ENCODE assay signal across 30 cellular contexts in the genomic region with DNA sequence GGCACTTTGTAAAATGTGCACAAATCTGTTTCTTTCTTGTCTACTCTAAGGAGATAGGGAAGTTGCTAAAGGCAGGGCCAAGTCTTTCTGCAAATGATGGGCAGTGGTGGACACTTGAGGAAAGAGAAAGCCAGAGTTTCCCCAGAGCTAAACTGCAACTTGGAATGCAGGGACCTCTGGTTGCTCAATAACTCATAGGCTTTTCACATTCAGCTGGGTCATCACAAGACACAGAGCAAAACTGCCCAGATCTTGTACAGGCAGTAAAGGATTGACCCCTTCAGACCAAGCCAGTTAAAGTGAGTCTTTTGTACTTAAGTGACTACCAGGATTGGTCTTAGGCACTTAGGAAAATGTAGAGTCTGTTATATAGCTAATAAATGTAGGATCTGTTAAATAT. TPM values are rescaled to one million over a fixed set of nuclear protein-coding genes. Genes with fewer than 3 reads are reported as not detected.
DNase-seq lines count a peak whose midpoint lies in the region; ATAC-seq, FAIRE-seq and TF ChIP-seq lines count a peak whose summit lies in the region.
"Had no signal": no experiment of that assay in that cellular context is flagged by ENCODE, and none has a peak within 500 bp of the region (broad histone marks: within the 10 kb centered on the region; RNA-seq: fewer than 3 reads in every experiment).

No MANE protein-coding gene starts in this region.

- no peak for TF ChIP-seq POLR2A in GM12892 (IDR thresholded peaks at IDR 0.05; ENCODE audit: low read depth, low read length)

- ATAC-seq in GM21619 (IDR thresholded peaks at IDR 0.05; ENCODE audit: unreplicated experiment): no peak
- ATAC-seq: activated T-cell treated with anti-CD3 and anti-CD28 coated beads, Interleukin-2, amount 50 U/mL, for 4 hours; Panc1 had no signal

- DNase-seq in ELF-1 (ENCODE audit: low read depth, low spot score): peak; percentile 8
- peak; percentile 23 to 50 for DNase-seq in cardiac fibroblast (ENCODE audit: low read depth in 2 of 2)
- no peak for DNase-seq in kidney
- DNase-seq in skeletal muscle cell (ENCODE audit: low read depth): peak; percentile 18
- no peak for DNase-seq in SHP77 treated with DMSO at 0.1 percent for 48 hours (lab: John Stamatoyannopoulos, UW)
- DNase-seq in GM12892 (ENCODE audit: insufficient read length): no peak
- DNase-seq in activated CD4-positive, alpha-beta memory T cell treated with anti-CD3 and anti-CD28 coated beads, Interleukin-2, amount 10 ng/mL, durations not matched to agents 7 days and 5 days: no peak
- DNase-seq: ACHN; activated CD8-positive, alpha-beta memory T cell treated with anti-CD3 and anti-CD28 coated beads for 24 hours; activated naive CD4-positive, alpha-beta T cell treated with Interleukin-2 at 50 U/mL for 16 hours; activated T-cell treated with anti-CD3 and anti-CD28 coated beads, Interleukin-2, amount 50 U/mL, for 4 hours; amygdala; caudate nucleus; dermis blood vessel endothelial cell; foreskin melanocyte; GF-D8; NCI-H1048; NCI-H2029 treated with DMSO at 0.1 percent for 48 hours; NCI-H524 treated with DMSO at 0.1 percent for 48 hours; retina; SJCRH30; stomach; transverse colon had no signal

- no peak overlapping the region for H3K9ac ChIP-seq in kidney (ENCODE audit: low read length in 2 of 2)

- H3K4me1 ChIP-seq in kidney (ENCODE audit: control insufficient read depth in 1 of 2, insufficient read depth in 1 of 2, low read depth in 1 of 2, low read length in 2 of 2): peaks cover 0 to 7% of the 10 kb centered on the region in 2 donors
- H3K4me1 ChIP-seq: stomach, transverse colon had no signal

- H3K4me3 ChIP-seq in cardiac fibroblast (replicated peaks in 1 of 2; ENCODE audit: low read depth in 2 of 2, low read length in 2 of 2) (no peak overlapping the region), kidney (ENCODE audit: low read length in 2 of 2) (no peak overlapping the region), skeletal muscle cell (ENCODE audit: low read depth, low read length) (no peak overlapping the region)
- H3K4me3 ChIP-seq: SJCRH30, stomach, transverse colon had no signal

- H3K4me3 Mint-ChIP-seq in activated CD4-positive, alpha-beta memory T cell treated with anti-CD3 and anti-CD28 coated beads, Interleukin-2, amount 10 ng/mL, durations not matched to agents 7 days and 5 days: no peak overlapping the region
- H3K4me3 Mint-ChIP-seq: activated T-cell treated with anti-CD3 and anti-CD28 coated beads, Interleukin-2, amount 50 U/mL, for 4 hours; CD14-positive monocyte; memory B cell had no signal

- peaks cover 17% of the 10 kb centered on the region for H3K27me3 Mint-ChIP-seq in activated CD4-positive, alpha-beta memory T cell treated with anti-CD3 and anti-CD28 coated beads, Interleukin-2, amount 10 ng/mL, durations not matched to agents 7 days and 5 days
- H3K27me3 Mint-ChIP-seq: memory B cell had no signal

- CTCF ChIA-PET in activated CD4-positive, alpha-beta memory T cell treated with anti-CD3 and anti-CD28 coated beads, Interleukin-2, amount 10 ng/mL, durations not matched to agents 7 days and 5 days (lab: Charles Lee): no interaction called here

- no peaks in the 10 kb centered on the region for H3K9me3 ChIP-seq in kidney (ENCODE audit: control insufficient read depth in 1 of 2, low read length in 2 of 2)
- H3K9me3 ChIP-seq: SJCRH30, stomach, transverse colon had no signal

- no peaks in the 10 kb centered on the region for H3K36me3 Mint-ChIP-seq in activated CD4-positive, alpha-beta memory T cell treated with anti-CD3 and anti-CD28 coated beads, Interleukin-2, amount 10 ng/mL, durations not matched to agents 7 days and 5 days (ENCODE audit: low read depth)
- H3K36me3 Mint-ChIP-seq: memory B cell had no signal

- H3K9me3 Mint-ChIP-seq in activated CD4-positive, alpha-beta memory T cell treated with anti-CD3 and anti-CD28 coated beads, Interleukin-2, amount 10 ng/mL, durations not matched to agents 7 days and 5 days: no peaks in the 10 kb centered on the region
- H3K9me3 Mint-ChIP-seq: activated T-cell treated with anti-CD3 and anti-CD28 coated beads, Interleukin-2, amount 50 U/mL, for 4 hours; CD14-positive monocyte; memory B cell had no signal

- H3K27ac Mint-ChIP-seq in activated CD4-positive, alpha-beta memory T cell treated with anti-CD3 and anti-CD28 coated beads, Interleukin-2, amount 10 ng/mL, durations not matched to agents 7 days and 5 days: no peak overlapping the region
- H3K27ac Mint-ChIP-seq: CD14-positive monocyte, memory B cell had no signal

- no peaks in the 10 kb centered on the region for H3K4me1 Mint-ChIP-seq in activated CD4-positive, alpha-beta memory T cell treated with anti-CD3 and anti-CD28 coated beads, Interleukin-2, amount 10 ng/mL, durations not matched to agents 7 days and 5 days

- H3K36me3 ChIP-seq in kidney (ENCODE audit: control insufficient read depth in 1 of 2, insufficient read depth in 2 of 2, low read length in 2 of 2): peaks cover 0 to 3% of the 10 kb centered on the region in 2 donors
- H3K36me3 ChIP-seq: SJCRH30, transverse colon had no signal

- FAIRE-seq in kidney (lab: Jason Lieb, UNC) (peak; percentile 21), GM12892 (lab: Jason Lieb, UNC) (no peak)
- FAIRE-seq: keratinocyte had no signal

- intact Hi-C loops in kidney (cut with DNase I): no loop called here

- no peak overlapping the region for H3K27ac ChIP-seq in kidney (ENCODE audit: low read depth in 2 of 2, low read length in 2 of 2)
- H3K27ac ChIP-seq: SJCRH30, stomach, transverse colon had no signal

- no peak for TF ChIP-seq CTCF in cardiac fibroblast (IDR thresholded peaks at IDR 0.05; ENCODE audit: low read depth, low read length)
- TF ChIP-seq CTCF in kidney (IDR thresholded peaks at IDR 0.05; ENCODE audit: borderline replicate concordance, extremely low read depth, insufficient read depth): no peak

- POLR2A ChIA-PET in activated CD4-positive, alpha-beta memory T cell treated with anti-CD3 and anti-CD28 coated beads, Interleukin-2, amount 10 ng/mL, durations not matched to agents 7 days and 5 days (lab: Charles Lee): no interaction called here

RNA-seq across cellular contexts. Expression of gene AGXT2, which starts 13.5 kb away (rescaled TPM):
- total RNA-seq in kidney: 8.0 TPM
- polyA plus RNA-seq in kidney (ENCODE audit: insufficient read depth, low read depth, low replicate concordance): 215 TPM
- not detected for polyA plus RNA-seq in GM12892 (2012; ENCODE audit: missing spikeins)
- not detected for total RNA-seq in activated CD4-positive, alpha-beta memory T cell treated with anti-CD3 and anti-CD28 coated beads, Interleukin-2, amount 10 ng/mL, durations not matched to agents 7 days and 5 days
- total RNA-seq: activated T-cell treated with anti-CD3 and anti-CD28 coated beads, Interleukin-2, amount 50 U/mL, for 4 hours; dermis blood vessel endothelial cell; osteoblast; SJCRH30; T-helper 1 cell treated with Interleukin-12 subunit alpha and Interleukin-12 subunit beta and Interleukin-4 antibody, amounts not matched to agents 30 ng/mL and 1 ng/mL, for 36 hours; transverse colon had no signal
- polyA plus RNA-seq: CD14-positive monocyte, keratinocyte, stomach had no signal

Comparison
In these comparisons a context has a peak if more than half of its experiments do, and no peak if none do; other contexts are left out.
1. DNase-seq: peak in ELF-1 (single experiment), cardiac fibroblast (2 of 2) and skeletal muscle cell (single experiment); none in kidney (single experiment), SHP77 treated with DMSO at 0.1 percent for 48 hours (single experiment), GM12892 (single experiment) and activated CD4-positive, alpha-beta memory T cell treated with anti-CD3 and anti-CD28 coated beads, Interleukin-2, amount 10 ng/mL, durations not matched to agents 7 days and 5 days (single experiment).